ENCODE assay signal across 37 cellular contexts in the genomic region with DNA sequence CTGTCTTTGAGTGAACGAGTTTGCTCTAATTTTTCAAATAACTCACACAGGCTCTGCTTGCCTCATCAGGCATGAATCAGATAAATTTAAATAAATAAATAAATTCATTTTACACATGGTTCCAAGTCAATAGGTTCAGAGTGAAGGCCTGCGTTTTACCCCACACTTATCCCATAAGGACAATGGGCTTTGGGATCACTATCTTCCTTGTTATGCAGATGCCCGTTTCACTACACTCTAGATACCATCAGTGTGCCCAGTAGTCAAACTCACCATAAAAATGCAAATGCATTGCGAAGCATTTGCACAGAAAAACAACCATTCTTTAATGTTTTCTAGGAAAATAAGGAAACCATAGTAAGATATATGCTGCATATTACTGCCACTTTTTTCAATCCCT.
"Had no signal": no experiment of that assay in that cellular context is flagged by ENCODE, and none has a peak within 500 bp of the region (broad histone marks: within the 10 kb centered on the region; RNA-seq: fewer than 3 reads in every experiment).

No MANE protein-coding gene starts in this region.

- H3K27ac Mint-ChIP-seq: activated CD4-positive, alpha-beta memory T cell treated with anti-CD3 and anti-CD28 coated beads for 36 hours; activated CD4-positive, alpha-beta T cell treated with anti-CD3 and anti-CD28 coated beads for 36 hours; activated CD4-positive, alpha-beta T cell treated with anti-CD3 and anti-CD28 coated beads, Interleukin-2, amount 10 ng/mL, durations not matched to agents 24 days and 14 days; activated CD8-positive, alpha-beta memory T cell treated with anti-CD3 and anti-CD28 coated beads, Interleukin-2, amount 10 ng/mL, durations not matched to agents 7 days and 5 days; activated CD8-positive, alpha-beta T cell treated with anti-CD3 and anti-CD28 coated beads, Interleukin-2, amount 10 ng/mL, durations not matched to agents 7 days and 5 days; activated naive CD4-positive, alpha-beta T cell treated with anti-CD3 and anti-CD28 coated beads for 36 hours; activated naive CD4-positive, alpha-beta T cell treated with anti-CD3 and anti-CD28 coated beads, Interleukin-2, amount 50 U/mL, for 24 hours; activated naive CD8-positive, alpha-beta T cell treated with anti-CD3 and anti-CD28 coated beads for 36 hours; activated naive CD8-positive, alpha-beta T cell treated with anti-CD3 and anti-CD28 coated beads, Interleukin-2, amount 50 U/mL, for 24 hours; activated T-helper 1 cell treated with anti-CD3 and anti-CD28 coated beads, Interleukin-12 subunit alpha, Interleukin-12 subunit beta, Interleukin-2, Interleukin-4 antibody, amounts not matched to agents 30 ng/mL and 10 ng/mL and 1 ng/mL, durations not matched to agents 14 hours and 24 hours and 36 hours; activated T-helper 2 cell treated with anti-CD3 and anti-CD28 coated beads, Interferon-gamma antibody, Interleukin-2, Interleukin-4, amounts not matched to agents 10 μg/mL and 5 μg/mL and 100 μg/mL, durations not matched to agents 14 hours and 24 hours and 36 hours; effector memory CD8-positive, alpha-beta T cell; T-helper 17 cell; T-helper 2 cell treated with Interferon-gamma antibody and Interleukin-4, amounts not matched to agents 5 μg/mL and 100 μg/mL, for 36 hours had no signal

- H3K36me3 Mint-ChIP-seq: activated CD8-positive, alpha-beta memory T cell treated with anti-CD3 and anti-CD28 coated beads, Interleukin-2, amount 10 ng/mL, durations not matched to agents 7 days and 5 days had no signal

- H3K4me3 ChIP-seq: adrenal gland, body of pancreas, esophagus squamous epithelium, gastroesophageal sphincter had no signal

- DNase-seq: activated CD4-positive, alpha-beta memory T cell treated with anti-CD3 and anti-CD28 coated beads for 36 hours; activated CD4-positive, alpha-beta T cell treated with anti-CD3 and anti-CD28 coated beads for 36 hours; activated CD4-positive, alpha-beta T cell treated with anti-CD3 and anti-CD28 coated beads, Interleukin-2, amount 10 ng/mL, durations not matched to agents 24 days and 14 days; activated CD4-positive, CD25-positive, alpha-beta regulatory T cell; activated CD4-positive, CD25-positive, alpha-beta regulatory T cell treated with anti-CD3 and anti-CD28 coated beads, Interleukin-2, amount 50 U/mL, for 72 hours; activated CD8-positive, alpha-beta memory T cell treated with anti-CD3 and anti-CD28 coated beads, Interleukin-2, amount 10 ng/mL, durations not matched to agents 7 days and 5 days; activated CD8-positive, alpha-beta memory T cell treated with anti-CD3 and anti-CD28 coated beads, Interleukin-2, amount 50 U/mL, for 4 hours; activated CD8-positive, alpha-beta T cell treated with anti-CD3 and anti-CD28 coated beads, Interleukin-2, amount 10 ng/mL, durations not matched to agents 7 days and 5 days; activated effector memory CD4-positive, alpha-beta T cell treated with anti-CD3 and anti-CD28 coated beads, Interleukin-2, amount 50 U/mL, for 16 hours; activated naive CD4-positive, alpha-beta T cell treated with anti-CD3 and anti-CD28 coated beads for 36 hours; activated naive CD8-positive, alpha-beta T cell treated with anti-CD3 and anti-CD28 coated beads for 36 hours; activated naive CD8-positive, alpha-beta T cell treated with anti-CD3 and anti-CD28 coated beads, Interleukin-2, amount 50 U/mL, for 24 hours; activated T-cell treated with anti-CD3 and anti-CD28 coated beads, Interleukin-2, amount 50 U/mL, for 1 hour; activated T-cell treated with anti-CD3 and anti-CD28 coated beads, Interleukin-2, amount 50 U/mL, for 48 hours; amygdala; aorta; body of pancreas; caudate nucleus; cortex of kidney; effector CD4-positive, alpha-beta T cell; effector memory CD8-positive, alpha-beta T cell; esophagus squamous epithelium; foreskin melanocyte; T-helper 1 cell; T-helper 17 cell; T1000; WERI-Rb-1 had no signal

- H3K4me3 Mint-ChIP-seq: activated CD4-positive, alpha-beta memory T cell treated with anti-CD3 and anti-CD28 coated beads for 36 hours; activated CD4-positive, alpha-beta T cell treated with anti-CD3 and anti-CD28 coated beads for 36 hours; activated CD4-positive, alpha-beta T cell treated with anti-CD3 and anti-CD28 coated beads, Interleukin-2, amount 10 ng/mL, durations not matched to agents 24 days and 14 days; activated CD8-positive, alpha-beta memory T cell treated with anti-CD3 and anti-CD28 coated beads, Interleukin-2, amount 10 ng/mL, durations not matched to agents 7 days and 5 days; activated CD8-positive, alpha-beta T cell treated with anti-CD3 and anti-CD28 coated beads, Interleukin-2, amount 10 ng/mL, durations not matched to agents 7 days and 5 days; activated naive CD4-positive, alpha-beta T cell treated with anti-CD3 and anti-CD28 coated beads for 36 hours; activated naive CD4-positive, alpha-beta T cell treated with anti-CD3 and anti-CD28 coated beads, Interleukin-2, amount 50 U/mL, for 24 hours; activated naive CD8-positive, alpha-beta T cell treated with anti-CD3 and anti-CD28 coated beads for 36 hours; activated naive CD8-positive, alpha-beta T cell treated with anti-CD3 and anti-CD28 coated beads, Interleukin-2, amount 50 U/mL, for 24 hours; activated T-helper 1 cell treated with anti-CD3 and anti-CD28 coated beads, Interleukin-12 subunit alpha, Interleukin-12 subunit beta, Interleukin-2, Interleukin-4 antibody, amounts not matched to agents 30 ng/mL and 10 ng/mL and 1 ng/mL, durations not matched to agents 14 hours and 24 hours and 36 hours; effector memory CD8-positive, alpha-beta T cell; T-helper 17 cell; T-helper 2 cell treated with Interferon-gamma antibody and Interleukin-4, amounts not matched to agents 5 μg/mL and 100 μg/mL, for 36 hours had no signal

- H3K36me3 ChIP-seq: adrenal gland, esophagus squamous epithelium, gastroesophageal sphincter, WERI-Rb-1 had no signal

- H3K9me3 ChIP-seq: adrenal gland, body of pancreas, esophagus squamous epithelium, gastroesophageal sphincter had no signal

- H3K27ac ChIP-seq: adrenal gland, body of pancreas, epithelial cell of prostate, esophagus squamous epithelium, gastroesophageal sphincter, WERI-Rb-1 had no signal

- ATAC-seq: activated CD4-positive, alpha-beta T cell treated with anti-CD3 and anti-CD28 coated beads for 36 hours; activated CD8-positive, alpha-beta memory T cell treated with anti-CD3 and anti-CD28 coated beads, Interleukin-2, amount 10 ng/mL, durations not matched to agents 7 days and 5 days; activated CD8-positive, alpha-beta T cell treated with anti-CD3 and anti-CD28 coated beads, Interleukin-2, amount 10 ng/mL, durations not matched to agents 7 days and 5 days; activated naive CD8-positive, alpha-beta T cell treated with anti-CD3 and anti-CD28 coated beads, Interleukin-2, amount 50 U/mL, for 24 hours; body of pancreas; effector memory CD8-positive, alpha-beta T cell; gastroesophageal sphincter; T-helper 17 cell had no signal

- FAIRE-seq: colon, endometrium, endothelial cell of umbilical vein had no signal

- H3K4me1 ChIP-seq: body of pancreas, esophagus squamous epithelium, gastroesophageal sphincter had no signal

- H3K4me1 Mint-ChIP-seq: activated CD4-positive, alpha-beta T cell treated with anti-CD3 and anti-CD28 coated beads for 36 hours; activated CD4-positive, alpha-beta T cell treated with anti-CD3 and anti-CD28 coated beads, Interleukin-2, amount 10 ng/mL, durations not matched to agents 24 days and 14 days; activated CD8-positive, alpha-beta memory T cell treated with anti-CD3 and anti-CD28 coated beads, Interleukin-2, amount 10 ng/mL, durations not matched to agents 7 days and 5 days; activated naive CD4-positive, alpha-beta T cell treated with anti-CD3 and anti-CD28 coated beads, Interleukin-2, amount 50 U/mL, for 24 hours; activated naive CD8-positive, alpha-beta T cell treated with anti-CD3 and anti-CD28 coated beads for 36 hours; activated naive CD8-positive, alpha-beta T cell treated with anti-CD3 and anti-CD28 coated beads, Interleukin-2, amount 50 U/mL, for 24 hours had no signal

- H3K27me3 ChIP-seq: body of pancreas, esophagus squamous epithelium, gastroesophageal sphincter had no signal

- H3K9me3 Mint-ChIP-seq: activated CD4-positive, alpha-beta memory T cell treated with anti-CD3 and anti-CD28 coated beads for 36 hours; activated CD4-positive, alpha-beta T cell treated with anti-CD3 and anti-CD28 coated beads, Interleukin-2, amount 10 ng/mL, durations not matched to agents 24 days and 14 days; activated naive CD4-positive, alpha-beta T cell treated with anti-CD3 and anti-CD28 coated beads for 36 hours; activated naive CD4-positive, alpha-beta T cell treated with anti-CD3 and anti-CD28 coated beads, Interleukin-2, amount 50 U/mL, for 24 hours; activated naive CD8-positive, alpha-beta T cell treated with anti-CD3 and anti-CD28 coated beads, Interleukin-2, amount 50 U/mL, for 24 hours; activated T-helper 1 cell treated with anti-CD3 and anti-CD28 coated beads, Interleukin-12 subunit alpha, Interleukin-12 subunit beta, Interleukin-2, Interleukin-4 antibody, amounts not matched to agents 30 ng/mL and 10 ng/mL and 1 ng/mL, durations not matched to agents 14 hours and 24 hours and 36 hours; activated T-helper 2 cell treated with anti-CD3 and anti-CD28 coated beads, Interferon-gamma antibody, Interleukin-2, Interleukin-4, amounts not matched to agents 10 μg/mL and 5 μg/mL and 100 μg/mL, durations not matched to agents 14 hours and 24 hours and 36 hours; effector memory CD8-positive, alpha-beta T cell; T-helper 2 cell treated with Interferon-gamma antibody and Interleukin-4, amounts not matched to agents 5 μg/mL and 100 μg/mL, for 36 hours had no signal

- H3K27me3 Mint-ChIP-seq: activated CD4-positive, alpha-beta memory T cell treated with anti-CD3 and anti-CD28 coated beads for 36 hours; activated naive CD4-positive, alpha-beta T cell treated with anti-CD3 and anti-CD28 coated beads, Interleukin-2, amount 50 U/mL, for 24 hours; activated naive CD8-positive, alpha-beta T cell treated with anti-CD3 and anti-CD28 coated beads for 36 hours had no signal
